Comparison of ENCODE assay signal across 1 cellular context in the genomic region with DNA sequence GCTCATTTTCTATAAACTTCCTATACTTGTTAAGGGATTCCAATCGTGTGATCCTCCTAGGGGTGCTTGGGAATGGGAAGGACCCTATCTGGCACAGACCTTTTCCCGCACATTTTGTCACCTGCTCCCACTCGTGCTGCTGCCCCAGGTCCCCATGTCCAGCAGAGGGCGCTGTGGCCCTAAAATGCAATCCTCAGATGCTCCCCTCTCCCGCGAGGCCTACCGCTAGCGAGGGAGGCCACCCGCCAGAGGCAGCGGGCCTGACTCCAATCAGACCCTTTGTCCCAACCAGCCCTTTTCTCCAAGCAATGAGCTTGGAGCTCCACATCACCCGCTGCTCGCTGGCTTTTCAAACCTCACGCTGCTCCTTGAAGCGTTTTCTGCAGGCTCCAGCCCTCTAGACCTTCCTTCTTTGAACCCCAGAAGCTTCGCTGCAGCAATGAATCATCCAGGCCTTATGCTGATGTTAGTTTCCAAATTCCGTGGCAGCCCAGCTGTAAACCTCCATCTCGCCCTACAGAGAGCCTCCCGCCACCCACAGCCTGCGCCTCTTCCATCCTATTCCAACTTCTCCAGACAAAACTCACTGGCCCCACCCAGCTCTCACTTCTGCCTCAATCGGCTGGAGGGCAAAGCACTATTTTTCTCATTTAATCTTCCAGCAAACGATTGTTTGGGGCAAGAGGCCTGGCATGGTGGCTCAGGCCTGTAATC.
TF ChIP-seq lines count a peak whose summit lies in the region.

No MANE protein-coding gene starts in this region.

TF ChIP-seq in HEK293, 187 proteins besides CTCF, POLR2A, EP300 and RAD21 (continued from another document and continues in another):
- TF ChIP-seq, protein P1, sequence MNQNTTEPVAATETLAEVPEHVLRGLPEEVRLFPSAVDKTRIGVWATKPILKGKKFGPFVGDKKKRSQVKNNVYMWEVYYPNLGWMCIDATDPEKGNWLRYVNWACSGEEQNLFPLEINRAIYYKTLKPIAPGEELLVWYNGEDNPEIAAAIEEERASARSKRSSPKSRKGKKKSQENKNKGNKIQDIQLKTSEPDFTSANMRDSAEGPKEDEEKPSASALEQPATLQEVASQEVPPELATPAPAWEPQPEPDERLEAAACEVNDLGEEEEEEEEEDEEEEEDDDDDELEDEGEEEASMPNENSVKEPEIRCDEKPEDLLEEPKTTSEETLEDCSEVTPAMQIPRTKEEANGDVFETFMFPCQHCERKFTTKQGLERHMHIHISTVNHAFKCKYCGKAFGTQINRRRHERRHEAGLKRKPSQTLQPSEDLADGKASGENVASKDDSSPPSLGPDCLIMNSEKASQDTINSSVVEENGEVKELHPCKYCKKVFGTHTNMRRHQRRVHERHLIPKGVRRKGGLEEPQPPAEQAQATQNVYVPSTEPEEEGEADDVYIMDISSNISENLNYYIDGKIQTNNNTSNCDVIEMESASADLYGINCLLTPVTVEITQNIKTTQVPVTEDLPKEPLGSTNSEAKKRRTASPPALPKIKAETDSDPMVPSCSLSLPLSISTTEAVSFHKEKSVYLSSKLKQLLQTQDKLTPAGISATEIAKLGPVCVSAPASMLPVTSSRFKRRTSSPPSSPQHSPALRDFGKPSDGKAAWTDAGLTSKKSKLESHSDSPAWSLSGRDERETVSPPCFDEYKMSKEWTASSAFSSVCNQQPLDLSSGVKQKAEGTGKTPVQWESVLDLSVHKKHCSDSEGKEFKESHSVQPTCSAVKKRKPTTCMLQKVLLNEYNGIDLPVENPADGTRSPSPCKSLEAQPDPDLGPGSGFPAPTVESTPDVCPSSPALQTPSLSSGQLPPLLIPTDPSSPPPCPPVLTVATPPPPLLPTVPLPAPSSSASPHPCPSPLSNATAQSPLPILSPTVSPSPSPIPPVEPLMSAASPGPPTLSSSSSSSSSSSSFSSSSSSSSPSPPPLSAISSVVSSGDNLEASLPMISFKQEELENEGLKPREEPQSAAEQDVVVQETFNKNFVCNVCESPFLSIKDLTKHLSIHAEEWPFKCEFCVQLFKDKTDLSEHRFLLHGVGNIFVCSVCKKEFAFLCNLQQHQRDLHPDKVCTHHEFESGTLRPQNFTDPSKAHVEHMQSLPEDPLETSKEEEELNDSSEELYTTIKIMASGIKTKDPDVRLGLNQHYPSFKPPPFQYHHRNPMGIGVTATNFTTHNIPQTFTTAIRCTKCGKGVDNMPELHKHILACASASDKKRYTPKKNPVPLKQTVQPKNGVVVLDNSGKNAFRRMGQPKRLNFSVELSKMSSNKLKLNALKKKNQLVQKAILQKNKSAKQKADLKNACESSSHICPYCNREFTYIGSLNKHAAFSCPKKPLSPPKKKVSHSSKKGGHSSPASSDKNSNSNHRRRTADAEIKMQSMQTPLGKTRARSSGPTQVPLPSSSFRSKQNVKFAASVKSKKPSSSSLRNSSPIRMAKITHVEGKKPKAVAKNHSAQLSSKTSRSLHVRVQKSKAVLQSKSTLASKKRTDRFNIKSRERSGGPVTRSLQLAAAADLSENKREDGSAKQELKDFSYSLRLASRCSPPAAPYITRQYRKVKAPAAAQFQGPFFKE (tag by site-specific recombination; IDR thresholded peaks at IDR 0.05; ENCODE audit: borderline replicate concordance) = no peak
- TF ChIP-seq TRIM28 (IDR thresholded peaks at IDR 0.05; ENCODE audit: borderline replicate concordance, low read length) (peak; percentile 81; the same call in 1 of the 2 replicates), GLI4 (tag by site-specific recombination; IDR thresholded peaks at IDR 0.05) (no peak), SP3 (tag by site-specific recombination; IDR thresholded peaks at IDR 0.05) (0 out of 2 replicates have a peak, but pooled peaks have one; percentile 11), ZNF843 (tag by site-specific recombination; IDR thresholded peaks at IDR 0.05) (no peak), ZBTB48 (tag by site-specific recombination; IDR thresholded peaks at IDR 0.05) (peak; percentile 46; the same call in 1 of the 2 replicates), ZSCAN30 (tag by site-specific recombination; IDR thresholded peaks at IDR 0.05) (peak; percentile 92), ZNF747 (tag by site-specific recombination; IDR thresholded peaks at IDR 0.05) (no peak), ZNF19 (tag by site-specific recombination; IDR thresholded peaks at IDR 0.05; ENCODE audit: low read depth) (no peak), ZNF624 (tag by site-specific recombination; IDR thresholded peaks at IDR 0.05) (no peak), OVOL3 (tag by site-specific recombination; IDR thresholded peaks at IDR 0.05) (no peak), ZNF571 (tag by site-specific recombination; IDR thresholded peaks at IDR 0.05) (no peak), EGR2 (tag by site-specific recombination; IDR thresholded peaks at IDR 0.05; ENCODE audit: low read depth) (0 out of 2 replicates have a peak, but pooled peaks have one; percentile 25), ZNF266 (tag by site-specific recombination; IDR thresholded peaks at IDR 0.05; ENCODE audit: low read depth) (no peak), KLF8 (tag by site-specific recombination; IDR thresholded peaks at IDR 0.05) (no peak), ZNF707 (tag by site-specific recombination; IDR thresholded peaks at IDR 0.05) (no peak), ZSCAN23 (tag by site-specific recombination; IDR thresholded peaks at IDR 0.05) (no peak), ZNF660 (tag by site-specific recombination; IDR thresholded peaks at IDR 0.05) (peak; percentile 70), ZNF658 (tag by site-specific recombination; IDR thresholded peaks at IDR 0.05) (no peak), ZNF791 (tag by site-specific recombination; IDR thresholded peaks at IDR 0.05) (no peak), ZFP3 (tag by site-specific recombination; IDR thresholded peaks at IDR 0.05; ENCODE audit: low read depth) (no peak), ZNF184 (tag by site-specific recombination; IDR thresholded peaks at IDR 0.05) (no peak), ZNF404 (tag by site-specific recombination; IDR thresholded peaks at IDR 0.05) (no peak), ZNF2 (tag by site-specific recombination; IDR thresholded peaks at IDR 0.05) (peak; percentile 93), ZEB2 (tag by site-specific recombination; IDR thresholded peaks at IDR 0.05) (peak; percentile 54; the same call in 1 of the 2 replicates)
- TF ChIP-seq, protein P2, sequence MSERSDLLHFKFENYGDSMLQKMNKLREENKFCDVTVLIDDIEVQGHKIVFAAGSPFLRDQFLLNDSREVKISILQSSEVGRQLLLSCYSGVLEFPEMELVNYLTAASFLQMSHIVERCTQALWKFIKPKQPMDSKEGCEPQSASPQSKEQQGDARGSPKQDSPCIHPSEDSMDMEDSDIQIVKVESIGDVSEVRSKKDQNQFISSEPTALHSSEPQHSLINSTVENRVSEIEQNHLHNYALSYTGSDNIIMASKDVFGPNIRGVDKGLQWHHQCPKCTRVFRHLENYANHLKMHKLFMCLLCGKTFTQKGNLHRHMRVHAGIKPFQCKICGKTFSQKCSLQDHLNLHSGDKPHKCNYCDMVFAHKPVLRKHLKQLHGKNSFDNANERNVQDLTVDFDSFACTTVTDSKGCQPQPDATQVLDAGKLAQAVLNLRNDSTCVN (tag by site-specific recombination; optimal IDR thresholded peaks at IDR 0.05) = no peak
- TF ChIP-seq, protein P3, sequence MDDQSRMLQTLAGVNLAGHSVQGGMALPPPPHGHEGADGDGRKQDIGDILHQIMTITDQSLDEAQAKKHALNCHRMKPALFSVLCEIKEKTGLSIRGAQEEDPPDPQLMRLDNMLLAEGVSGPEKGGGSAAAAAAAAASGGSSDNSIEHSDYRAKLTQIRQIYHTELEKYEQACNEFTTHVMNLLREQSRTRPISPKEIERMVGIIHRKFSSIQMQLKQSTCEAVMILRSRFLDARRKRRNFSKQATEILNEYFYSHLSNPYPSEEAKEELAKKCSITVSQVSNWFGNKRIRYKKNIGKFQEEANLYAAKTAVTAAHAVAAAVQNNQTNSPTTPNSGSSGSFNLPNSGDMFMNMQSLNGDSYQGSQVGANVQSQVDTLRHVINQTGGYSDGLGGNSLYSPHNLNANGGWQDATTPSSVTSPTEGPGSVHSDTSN (CRISPR knock-in tag; IDR thresholded peaks at IDR 0.05) = no peak
- TF ChIP-seq, protein P4, sequence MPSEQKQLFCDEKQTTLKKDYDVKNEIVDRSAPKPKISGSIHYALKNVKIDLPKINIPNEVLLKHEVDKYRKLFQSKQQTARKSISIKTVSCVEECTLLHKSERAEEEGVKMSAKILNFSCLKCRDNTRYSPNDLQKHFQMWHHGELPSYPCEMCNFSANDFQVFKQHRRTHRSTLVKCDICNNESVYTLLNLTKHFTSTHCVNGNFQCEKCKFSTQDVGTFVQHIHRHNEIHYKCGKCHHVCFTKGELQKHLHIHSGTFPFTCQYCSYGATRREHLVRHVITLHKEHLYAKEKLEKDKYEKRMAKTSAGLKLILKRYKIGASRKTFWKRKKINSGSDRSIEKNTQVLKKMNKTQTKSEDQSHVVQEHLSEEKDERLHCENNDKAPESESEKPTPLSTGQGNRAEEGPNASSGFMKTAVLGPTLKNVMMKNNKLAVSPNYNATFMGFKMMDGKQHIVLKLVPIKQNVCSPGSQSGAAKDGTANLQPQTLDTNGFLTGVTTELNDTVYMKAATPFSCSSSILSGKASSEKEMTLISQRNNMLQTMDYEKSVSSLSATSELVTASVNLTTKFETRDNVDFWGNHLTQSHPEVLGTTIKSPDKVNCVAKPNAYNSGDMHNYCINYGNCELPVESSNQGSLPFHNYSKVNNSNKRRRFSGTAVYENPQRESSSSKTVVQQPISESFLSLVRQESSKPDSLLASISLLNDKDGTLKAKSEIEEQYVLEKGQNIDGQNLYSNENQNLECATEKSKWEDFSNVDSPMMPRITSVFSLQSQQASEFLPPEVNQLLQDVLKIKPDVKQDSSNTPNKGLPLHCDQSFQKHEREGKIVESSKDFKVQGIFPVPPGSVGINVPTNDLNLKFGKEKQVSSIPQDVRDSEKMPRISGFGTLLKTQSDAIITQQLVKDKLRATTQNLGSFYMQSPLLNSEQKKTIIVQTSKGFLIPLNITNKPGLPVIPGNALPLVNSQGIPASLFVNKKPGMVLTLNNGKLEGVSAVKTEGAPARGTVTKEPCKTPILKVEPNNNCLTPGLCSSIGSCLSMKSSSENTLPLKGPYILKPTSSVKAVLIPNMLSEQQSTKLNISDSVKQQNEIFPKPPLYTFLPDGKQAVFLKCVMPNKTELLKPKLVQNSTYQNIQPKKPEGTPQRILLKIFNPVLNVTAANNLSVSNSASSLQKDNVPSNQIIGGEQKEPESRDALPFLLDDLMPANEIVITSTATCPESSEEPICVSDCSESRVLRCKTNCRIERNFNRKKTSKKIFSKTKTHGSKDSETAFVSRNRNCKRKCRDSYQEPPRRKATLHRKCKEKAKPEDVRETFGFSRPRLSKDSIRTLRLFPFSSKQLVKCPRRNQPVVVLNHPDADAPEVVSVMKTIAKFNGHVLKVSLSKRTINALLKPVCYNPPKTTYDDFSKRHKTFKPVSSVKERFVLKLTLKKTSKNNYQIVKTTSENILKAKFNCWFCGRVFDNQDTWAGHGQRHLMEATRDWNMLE (tag by site-specific recombination; conservative IDR thresholded peaks at IDR 0.05; ENCODE audit: low read depth) = 0 out of 2 replicates have a peak, but pooled peaks have one; percentile 19
- TF ChIP-seq, protein P5, sequence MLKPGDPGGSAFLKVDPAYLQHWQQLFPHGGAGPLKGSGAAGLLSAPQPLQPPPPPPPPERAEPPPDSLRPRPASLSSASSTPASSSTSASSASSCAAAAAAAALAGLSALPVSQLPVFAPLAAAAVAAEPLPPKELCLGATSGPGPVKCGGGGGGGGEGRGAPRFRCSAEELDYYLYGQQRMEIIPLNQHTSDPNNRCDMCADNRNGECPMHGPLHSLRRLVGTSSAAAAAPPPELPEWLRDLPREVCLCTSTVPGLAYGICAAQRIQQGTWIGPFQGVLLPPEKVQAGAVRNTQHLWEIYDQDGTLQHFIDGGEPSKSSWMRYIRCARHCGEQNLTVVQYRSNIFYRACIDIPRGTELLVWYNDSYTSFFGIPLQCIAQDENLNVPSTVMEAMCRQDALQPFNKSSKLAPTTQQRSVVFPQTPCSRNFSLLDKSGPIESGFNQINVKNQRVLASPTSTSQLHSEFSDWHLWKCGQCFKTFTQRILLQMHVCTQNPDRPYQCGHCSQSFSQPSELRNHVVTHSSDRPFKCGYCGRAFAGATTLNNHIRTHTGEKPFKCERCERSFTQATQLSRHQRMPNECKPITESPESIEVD (tag by site-specific recombination; IDR thresholded peaks at IDR 0.05) = no peak
- TF ChIP-seq, protein P6, sequence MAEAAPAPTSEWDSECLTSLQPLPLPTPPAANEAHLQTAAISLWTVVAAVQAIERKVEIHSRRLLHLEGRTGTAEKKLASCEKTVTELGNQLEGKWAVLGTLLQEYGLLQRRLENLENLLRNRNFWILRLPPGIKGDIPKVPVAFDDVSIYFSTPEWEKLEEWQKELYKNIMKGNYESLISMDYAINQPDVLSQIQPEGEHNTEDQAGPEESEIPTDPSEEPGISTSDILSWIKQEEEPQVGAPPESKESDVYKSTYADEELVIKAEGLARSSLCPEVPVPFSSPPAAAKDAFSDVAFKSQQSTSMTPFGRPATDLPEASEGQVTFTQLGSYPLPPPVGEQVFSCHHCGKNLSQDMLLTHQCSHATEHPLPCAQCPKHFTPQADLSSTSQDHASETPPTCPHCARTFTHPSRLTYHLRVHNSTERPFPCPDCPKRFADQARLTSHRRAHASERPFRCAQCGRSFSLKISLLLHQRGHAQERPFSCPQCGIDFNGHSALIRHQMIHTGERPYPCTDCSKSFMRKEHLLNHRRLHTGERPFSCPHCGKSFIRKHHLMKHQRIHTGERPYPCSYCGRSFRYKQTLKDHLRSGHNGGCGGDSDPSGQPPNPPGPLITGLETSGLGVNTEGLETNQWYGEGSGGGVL (tag by site-specific recombination; IDR thresholded peaks at IDR 0.05) = no peak
- TF ChIP-seq, protein P7, sequence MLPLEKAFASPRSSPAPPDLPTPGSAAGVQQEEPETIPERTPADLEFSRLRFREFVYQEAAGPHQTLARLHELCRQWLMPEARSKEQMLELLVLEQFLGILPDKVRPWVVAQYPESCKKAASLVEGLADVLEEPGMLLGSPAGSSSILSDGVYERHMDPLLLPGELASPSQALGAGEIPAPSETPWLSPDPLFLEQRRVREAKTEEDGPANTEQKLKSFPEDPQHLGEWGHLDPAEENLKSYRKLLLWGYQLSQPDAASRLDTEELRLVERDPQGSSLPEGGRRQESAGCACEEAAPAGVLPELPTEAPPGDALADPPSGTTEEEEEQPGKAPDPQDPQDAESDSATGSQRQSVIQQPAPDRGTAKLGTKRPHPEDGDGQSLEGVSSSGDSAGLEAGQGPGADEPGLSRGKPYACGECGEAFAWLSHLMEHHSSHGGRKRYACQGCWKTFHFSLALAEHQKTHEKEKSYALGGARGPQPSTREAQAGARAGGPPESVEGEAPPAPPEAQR (tag by site-specific recombination; IDR thresholded peaks at IDR 0.05) = no peak
